Comparison of ENCODE assay signal across 31 cellular contexts in the genomic region with DNA sequence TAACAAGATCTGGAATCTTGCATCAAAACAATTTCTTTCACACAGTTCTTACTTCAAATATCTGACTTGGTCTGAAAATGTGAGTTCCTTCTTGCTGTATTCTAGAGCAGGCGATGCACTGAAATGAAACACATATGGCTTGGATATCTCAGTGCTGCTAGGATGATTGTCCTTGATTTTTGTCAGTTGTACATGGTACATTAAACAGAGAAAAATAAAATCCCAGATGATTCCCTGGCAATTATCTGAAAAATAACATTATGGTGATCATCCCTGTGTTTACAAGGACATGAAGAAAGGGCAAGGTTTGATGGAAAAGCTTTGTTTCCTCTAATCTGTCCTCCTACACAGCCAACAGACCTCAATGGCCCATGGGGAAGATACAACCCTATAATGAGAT.
"Had no signal": no experiment of that assay in that cellular context is flagged by ENCODE, and none has a peak within 500 bp of the region (broad histone marks: within the 10 kb centered on the region; RNA-seq: fewer than 3 reads in every experiment).

No MANE protein-coding gene starts in this region.

- FAIRE-seq: bronchial epithelial cell, colon had no signal

- H3K4me1 ChIP-seq: foreskin keratinocyte had no signal

- H3K9me3 ChIP-seq: esophagus muscularis mucosa, gastroesophageal sphincter, heart right ventricle had no signal

- ATAC-seq: activated CD8-positive, alpha-beta memory T cell treated with anti-CD3 and anti-CD28 coated beads, Interleukin-2, amount 10 ng/mL, durations not matched to agents 7 days and 5 days; activated CD8-positive, alpha-beta T cell treated with anti-CD3 and anti-CD28 coated beads, Interleukin-2, amount 10 ng/mL, durations not matched to agents 7 days and 5 days; effector memory CD8-positive, alpha-beta T cell; foreskin keratinocyte; gastroesophageal sphincter; heart right ventricle; WTC11 had no signal

- H3K9me3 Mint-ChIP-seq: activated CD4-positive, alpha-beta memory T cell treated with anti-CD3 and anti-CD28 coated beads for 36 hours; activated T-helper 1 cell treated with anti-CD3 and anti-CD28 coated beads, Interleukin-12 subunit alpha, Interleukin-12 subunit beta, Interleukin-2, Interleukin-4 antibody, amounts not matched to agents 30 ng/mL and 10 ng/mL and 1 ng/mL, durations not matched to agents 14 hours and 24 hours and 36 hours; activated T-helper 2 cell treated with anti-CD3 and anti-CD28 coated beads, Interferon-gamma antibody, Interleukin-2, Interleukin-4, amounts not matched to agents 10 μg/mL and 5 μg/mL and 100 μg/mL, durations not matched to agents 14 hours and 24 hours and 36 hours; central memory CD8-positive, alpha-beta T cell; effector memory CD8-positive, alpha-beta T cell; WTC11 had no signal

- H3K4me3 Mint-ChIP-seq: activated CD4-positive, alpha-beta memory T cell treated with anti-CD3 and anti-CD28 coated beads for 36 hours; activated CD8-positive, alpha-beta memory T cell treated with anti-CD3 and anti-CD28 coated beads, Interleukin-2, amount 10 ng/mL, durations not matched to agents 7 days and 5 days; activated CD8-positive, alpha-beta T cell treated with anti-CD3 and anti-CD28 coated beads, Interleukin-2, amount 10 ng/mL, durations not matched to agents 7 days and 5 days; activated naive CD8-positive, alpha-beta T cell; activated T-helper 1 cell treated with anti-CD3 and anti-CD28 coated beads, Interleukin-12 subunit alpha, Interleukin-12 subunit beta, Interleukin-2, Interleukin-4 antibody, amounts not matched to agents 30 ng/mL and 10 ng/mL and 1 ng/mL, durations not matched to agents 14 hours and 24 hours and 36 hours; central memory CD8-positive, alpha-beta T cell; effector memory CD8-positive, alpha-beta T cell; WTC11 had no signal

- H3K27ac Mint-ChIP-seq: activated CD4-positive, alpha-beta memory T cell treated with anti-CD3 and anti-CD28 coated beads for 36 hours; activated CD8-positive, alpha-beta memory T cell treated with anti-CD3 and anti-CD28 coated beads, Interleukin-2, amount 10 ng/mL, durations not matched to agents 7 days and 5 days; activated CD8-positive, alpha-beta T cell treated with anti-CD3 and anti-CD28 coated beads, Interleukin-2, amount 10 ng/mL, durations not matched to agents 7 days and 5 days; activated naive CD8-positive, alpha-beta T cell; activated T-helper 1 cell treated with anti-CD3 and anti-CD28 coated beads, Interleukin-12 subunit alpha, Interleukin-12 subunit beta, Interleukin-2, Interleukin-4 antibody, amounts not matched to agents 30 ng/mL and 10 ng/mL and 1 ng/mL, durations not matched to agents 14 hours and 24 hours and 36 hours; activated T-helper 2 cell treated with anti-CD3 and anti-CD28 coated beads, Interferon-gamma antibody, Interleukin-2, Interleukin-4, amounts not matched to agents 10 μg/mL and 5 μg/mL and 100 μg/mL, durations not matched to agents 14 hours and 24 hours and 36 hours; effector memory CD8-positive, alpha-beta T cell; WTC11 had no signal

- DNase-seq: activated CD4-positive, alpha-beta memory T cell treated with anti-CD3 and anti-CD28 coated beads for 36 hours; activated CD4-positive, alpha-beta T cell treated with anti-CD3 and anti-CD28 coated beads for 48 hours; activated CD8-positive, alpha-beta memory T cell treated with anti-CD3 and anti-CD28 coated beads, Interleukin-2, amount 10 ng/mL, durations not matched to agents 7 days and 5 days; activated CD8-positive, alpha-beta memory T cell treated with anti-CD3 and anti-CD28 coated beads, Interleukin-2, amount 50 U/mL, for 4 hours; activated CD8-positive, alpha-beta T cell treated with anti-CD3 and anti-CD28 coated beads, Interleukin-2, amount 10 ng/mL, durations not matched to agents 7 days and 5 days; activated gamma-delta T cell treated with Interleukin-2 at 50 U/mL for 16 hours; activated naive CD4-positive, alpha-beta T cell treated with anti-CD3 and anti-CD28 coated beads, Interleukin-2, amount 50 U/mL, for 16 hours; activated naive CD4-positive, alpha-beta T cell treated with Interleukin-2 at 50 U/mL for 16 hours; activated T-cell treated with anti-CD3 and anti-CD28 coated beads, Interleukin-2, amount 50 U/mL, for 1 hour; activated T-cell treated with anti-CD3 and anti-CD28 coated beads, Interleukin-2, amount 50 U/mL, for 48 hours; amygdala; aorta; brain microvascular endothelial cell; cortex of kidney; dermis blood vessel endothelial cell; effector CD4-positive, alpha-beta T cell; effector memory CD8-positive, alpha-beta T cell; erythroblast; foreskin keratinocyte; heart right ventricle; T-helper 2 cell had no signal

- H3K4me1 Mint-ChIP-seq: activated CD8-positive, alpha-beta memory T cell treated with anti-CD3 and anti-CD28 coated beads, Interleukin-2, amount 10 ng/mL, durations not matched to agents 7 days and 5 days; central memory CD8-positive, alpha-beta T cell had no signal

- H3K27ac ChIP-seq: brain microvascular endothelial cell, esophagus muscularis mucosa, foreskin keratinocyte, gastroesophageal sphincter, VCaP had no signal

- H3K36me3 ChIP-seq: gastroesophageal sphincter had no signal

- H3K4me3 ChIP-seq: esophagus muscularis mucosa, gastroesophageal sphincter, heart right ventricle had no signal

- H3K36me3 Mint-ChIP-seq: activated CD4-positive, alpha-beta memory T cell treated with anti-CD3 and anti-CD28 coated beads for 36 hours; activated CD8-positive, alpha-beta memory T cell treated with anti-CD3 and anti-CD28 coated beads, Interleukin-2, amount 10 ng/mL, durations not matched to agents 7 days and 5 days; activated naive CD8-positive, alpha-beta T cell had no signal

- H3K27me3 ChIP-seq: brain microvascular endothelial cell, esophagus muscularis mucosa, foreskin keratinocyte, gastroesophageal sphincter, heart right ventricle had no signal
